In the genomic region with DNA sequence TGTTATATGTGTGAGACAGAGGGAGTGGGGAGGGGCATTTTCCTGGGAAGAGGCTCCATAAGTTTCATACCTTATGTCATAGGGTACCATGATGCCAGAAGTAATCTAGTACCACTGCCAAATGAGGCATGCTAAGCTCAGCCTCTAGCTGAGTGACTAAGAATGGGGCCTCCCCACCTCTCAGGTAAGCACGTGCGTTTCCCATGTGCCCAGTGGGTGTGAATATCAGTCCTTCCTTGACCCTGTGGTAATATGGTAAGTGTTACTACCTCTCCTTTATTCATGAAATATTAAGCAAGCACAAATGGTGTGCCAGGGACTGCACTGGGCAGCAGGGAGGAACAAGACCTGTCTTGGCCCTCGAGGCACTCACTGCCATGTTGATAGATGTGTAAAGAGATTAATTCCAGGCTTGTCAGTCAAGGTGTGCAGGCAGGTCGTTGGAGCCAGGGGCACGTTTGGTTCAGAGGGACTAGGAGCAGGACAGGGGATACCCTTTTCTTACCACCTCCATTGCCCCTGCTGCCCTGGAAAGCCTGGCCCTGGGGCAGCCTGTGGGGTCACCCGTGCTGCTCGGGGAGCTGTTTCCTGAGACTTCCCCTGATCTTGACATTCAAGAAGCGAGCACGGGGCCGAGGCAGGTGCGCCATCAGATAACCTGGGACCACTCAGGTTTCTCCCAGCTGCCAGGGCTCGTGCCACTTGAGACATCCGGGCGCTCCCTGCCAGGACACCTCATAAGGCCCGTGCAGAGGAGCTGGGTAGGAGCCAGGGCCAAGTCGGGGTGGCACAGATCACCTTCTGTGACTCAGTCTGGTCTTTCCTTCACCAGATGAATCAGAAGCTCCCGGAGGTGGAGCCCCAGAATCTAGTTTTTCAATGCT, we compare ENCODE assay signal across 18 cellular contexts. TPM values are rescaled to one million over a fixed set of nuclear protein-coding genes. Genes with fewer than 3 reads are reported as not detected.
DNase-seq lines count a peak whose midpoint lies in the region; ATAC-seq and TF ChIP-seq lines count a peak whose summit lies in the region.
"Had no signal": no experiment of that assay in that cellular context is flagged by ENCODE, and none has a peak within 500 bp of the region (broad histone marks: within the 10 kb centered on the region; RNA-seq: fewer than 3 reads in every experiment).

No MANE protein-coding gene starts in this region.

- no peaks in the 10 kb centered on the region for H4K20me1 ChIP-seq in PC-3 (ENCODE audit: low read length)

- no peaks in the 10 kb centered on the region for H3F3A ChIP-seq in PC-3 (ENCODE audit: low read length, unreplicated experiment)

- H2AFZ ChIP-seq in PC-3 (ENCODE audit: low read length), result no peak overlapping the region

- H3K9me3 ChIP-seq in PC-3 (ENCODE audit: low read length), result no peaks in the 10 kb centered on the region
- H3K9me3 ChIP-seq: colonic mucosa, right atrium auricular region, SJSA1, vagina had no signal

- H3K9ac ChIP-seq in PC-3 (ENCODE audit: low read length), result no peak overlapping the region

- POLR2A ChIA-PET in PC-3 (lab: Charles Lee; ENCODE audit: unreplicated experiment), result interaction anchor here (0.5 to 1.1 kb wide), 2 partner anchors 181 to 205 kb away, joined by 15 to 17 read pairs; no protein-coding TSS in a partner anchor

- peaks cover 22% of the 10 kb centered on the region for H3K4me1 ChIP-seq in PC-3 (ENCODE audit: insufficient read depth, low read length)
- H3K4me1 ChIP-seq: colonic mucosa, vagina had no signal

- no peaks in the 10 kb centered on the region for H3K9me2 ChIP-seq in PC-3 (replicated peaks; ENCODE audit: low read length)

- no peak for TF ChIP-seq CTCF in PC-3 (conservative IDR thresholded peaks at IDR 0.05; ENCODE audit: low read depth, low read length)

- peak; percentile 96 for ATAC-seq in PC-3
- peak; percentile 95 for ATAC-seq in esophagus mucosa
- ATAC-seq: stimulated activated naive B cell treated with anti-CD40 and anti-IgM and Interleukin-4, amounts not matched to agents 10 μg/mL and 1 μg/mL and 100 μg/mL, for 72 hours had no signal

- no TSS peak for BruUV-seq in PC-3 (replicated peaks; lab: Mats Ljungman, UMichigan)

- H3K36me3 ChIP-seq in PC-3 (ENCODE audit: low read depth, low read length), result peaks cover 23% of the 10 kb centered on the region; the same call in 1 of the 2 replicates
- H3K36me3 ChIP-seq: colonic mucosa had no signal

- peak overlapping the region; percentile 52 for H3K4me2 ChIP-seq in PC-3 (ENCODE audit: low read length)

- intact Hi-C loops in PC-3 (cut with micrococcal nuclease), result no loop called here

- no peak overlapping the region for H3K4me3 ChIP-seq in PC-3 (ENCODE audit: low read length)
- H3K4me3 ChIP-seq: colonic mucosa, right atrium auricular region, SJSA1, vagina had no signal

- H3K27ac ChIP-seq in PC-3 (ENCODE audit: low read length), result no peak overlapping the region; the same call in 1 of the 2 replicates
- H3K27ac ChIP-seq: colonic mucosa, right atrium auricular region, SJSA1 had no signal

- CTCF ChIA-PET in PC-3 (lab: Charles Lee), result interaction anchor here (0.5 to 1.3 kb wide), 3 partner anchors 8 to 139 kb away, joined by 3 to 8 read pairs (median 4); no protein-coding TSS in a partner anchor

- H3K79me2 ChIP-seq in PC-3 (ENCODE audit: low read length), result no peaks in the 10 kb centered on the region

- peak; percentile 82 for DNase-seq in A172 (ENCODE audit: low spot score)
- peak; percentile 31 for DNase-seq in AG08395 (ENCODE audit: low spot score)
- peak; percentile 90 for DNase-seq in PC-3
- DNase-seq in mesenteric fat pad (ENCODE audit: low spot score), result no peak
- no peak for DNase-seq in islet precursor cell
- DNase-seq in GDM1 (lab: John Stamatoyannopoulos, UW), result no peak
- DNase-seq: activated CD8-positive, alpha-beta memory T cell treated with anti-CD3 and anti-CD28 coated beads, Interleukin-2, amount 50 U/mL, for 48 hours; amygdala; colonic mucosa; NCI-H1436 treated with DMSO at 0.1 percent for 48 hours; NCI-H82; nephron progenitor cell; stimulated activated naive B cell treated with anti-CD40 and anti-IgM and Interleukin-4, amounts not matched to agents 10 μg/mL and 1 μg/mL and 100 μg/mL, for 72 hours had no signal

- no peaks in the 10 kb centered on the region for H3K27me3 ChIP-seq in PC-3 (ENCODE audit: low read length)
- H3K27me3 ChIP-seq: colonic mucosa, right atrium auricular region, SJSA1, vagina had no signal

RNA-seq across cellular contexts. Expression of a gene that starts 8.8 kb away (rescaled TPM):
- total RNA-seq in A172 (2014; rRNA removed; shearing (Covaris generic)), result 16.0 and 16.6 TPM in 2 replicates
- 37.7 and 46.7 TPM in 2 replicates for total RNA-seq in PC-3 (2014; rRNA removed)
- 10.8 TPM for total RNA-seq in esophagus mucosa
- 35.1 TPM for total RNA-seq in mesenteric fat pad

RNA-seq across cellular contexts. Expression of a gene that starts 18.8 kb away (rescaled TPM):
- total RNA-seq in A172 (2014; rRNA removed; shearing (Covaris generic)), result not detected in 2 replicates
- not detected in 2 replicates for total RNA-seq in PC-3 (2014; rRNA removed)
- not detected for total RNA-seq in esophagus mucosa
- total RNA-seq in mesenteric fat pad, result 0.39 TPM
- total RNA-seq: G401, SJSA1, vagina had no signal

RNA-seq across cellular contexts. Expression of a gene that starts 20.8 kb away (rescaled TPM):
- not detected in 2 replicates for total RNA-seq in A172 (2014; rRNA removed; shearing (Covaris generic))
- total RNA-seq in PC-3 (2014; rRNA removed), result 0.29 and 1.9 TPM in 2 replicates
- 0.40 TPM for total RNA-seq in esophagus mucosa
- 0.61 TPM for total RNA-seq in mesenteric fat pad
- total RNA-seq: SJSA1, vagina had no signal

RNA-seq across cellular contexts. Expression of a gene that starts 45.1 kb away (rescaled TPM):
- total RNA-seq in A172 (2014; rRNA removed; shearing (Covaris generic)), result 0.14 TPM in 1 of 2 replicates, not detected in the other
- total RNA-seq in PC-3 (2014; rRNA removed) (20.5 and 30.1 TPM in 2 replicates), esophagus mucosa (38.5 TPM), mesenteric fat pad (not detected)

RNA-seq across cellular contexts. Expression of a gene that starts 59.5 kb away (rescaled TPM):
- total RNA-seq in A172 (2014; rRNA removed; shearing (Covaris generic)), result 80.7 and 97.7 TPM in 2 replicates
- total RNA-seq in PC-3 (2014; rRNA removed) (104 and 115 TPM in 2 replicates), esophagus mucosa (16.8 TPM), mesenteric fat pad (22.3 TPM)

Comparison
In these comparisons a context has a peak if more than half of its experiments do, and no peak if none do; other contexts are left out.
1. DNase-seq: peak in A172 (single experiment), AG08395 (single experiment) and PC-3 (single experiment); none in mesenteric fat pad (single experiment), islet precursor cell (single experiment) and GDM1 (single experiment).